Comparison of ENCODE assay signal across 8 cellular contexts in genomic region chr2:36618381-36618780, GRCh38. TPM values are rescaled to one million over a fixed set of nuclear protein-coding genes. Genes with fewer than 3 reads are reported as not detected.
DNase-seq lines count a peak whose midpoint lies in the region; TF ChIP-seq lines count a peak whose summit lies in the region.

No MANE protein-coding gene starts in this region.

- H3K4me2 ChIP-seq in fibroblast of lung (ENCODE audit: extremely low read depth, insufficient read depth, low read length): no peak overlapping the region

- H3K36me3 ChIP-seq in A673 (ENCODE audit: insufficient read depth, low read length, poor library complexity, severe bottlenecking) (no peaks in the 10 kb centered on the region), SJSA1 (no peaks in the 10 kb centered on the region), fibroblast of lung (ENCODE audit: control insufficient read depth, insufficient read depth, low read length) (no peaks in the 10 kb centered on the region), Peyer's patch (no peaks in the 10 kb centered on the region)

- no peak overlapping the region for H3K9ac ChIP-seq in fibroblast of lung (ENCODE audit: insufficient read depth, low read length)

- peak; percentile 80 for DNase-seq in A673 (ENCODE audit: low spot score)
- peak; percentile 83 for DNase-seq in ELR (ENCODE audit: low read depth)
- DNase-seq in H4 (ENCODE audit: low spot score): peak; percentile 36
- DNase-seq in HuH-7.5 (ENCODE audit: low spot score): peak; percentile 17
- peak; percentile 24 to 53 for DNase-seq in SJSA1 (ENCODE audit: low read depth in 1 of 2, low spot score in 2 of 2)
- peak; percentile 74 to 76 for DNase-seq in fibroblast of lung (ENCODE audit: low read depth in 2 of 2)
- peak; percentile 20 for DNase-seq in pulmonary artery endothelial cell (ENCODE audit: low read depth, low spot score)
- DNase-seq in Peyer's patch: no peak

- intact Hi-C loops in A673 (cut with micrococcal nuclease; ENCODE audit: unreplicated experiment): no loop called here

- POLR2A ChIA-PET in A673 (lab: Charles Lee; ENCODE audit: low non-redundant PET): no interaction called here

- no peak for TF ChIP-seq CTCF in A673 (conservative IDR thresholded peaks at IDR 0.05; ENCODE audit: low read depth, low read length)
- no peak for TF ChIP-seq CTCF in fibroblast of lung (conservative IDR thresholded peaks at IDR 0.05 in 1 of 2, IDR thresholded peaks at IDR 0.05 in 1 of 2; ENCODE audit: low read depth in 1 of 2, low read length in 2 of 2)
- TF ChIP-seq CTCF in Peyer's patch (IDR thresholded peaks at IDR 0.05): no peak

- H3K4me3 ChIP-seq in A673 (ENCODE audit: low read depth, low read length, poor library complexity, severe bottlenecking) (no peak overlapping the region), SJSA1 (no peak overlapping the region), fibroblast of lung (replicated peaks in 1 of 4; ENCODE audit: control extremely low read depth in 1 of 4, insufficient read depth in 1 of 4, low read depth in 3 of 4, low read length in 4 of 4) (no peak overlapping the region), Peyer's patch (no peak overlapping the region)

- no peak for TF ChIP-seq POLR2A in Peyer's patch (IDR thresholded peaks at IDR 0.05)

- no peaks in the 10 kb centered on the region for H3K27me3 ChIP-seq in A673 (replicated peaks; ENCODE audit: insufficient read depth, low read depth, low read length, poor library complexity)
- no peaks in the 10 kb centered on the region for H3K27me3 ChIP-seq in SJSA1 (replicated peaks)
- H3K27me3 ChIP-seq in fibroblast of lung (ENCODE audit: control insufficient read depth, insufficient read depth, low read length): no peaks in the 10 kb centered on the region
- H3K27me3 ChIP-seq in Peyer's patch: no peaks in the 10 kb centered on the region

- no peaks in the 10 kb centered on the region for H3K79me2 ChIP-seq in fibroblast of lung (ENCODE audit: control insufficient read depth, insufficient read depth, low read length)

- CTCF ChIA-PET in A673 (lab: Charles Lee): no interaction called here

- H2AFZ ChIP-seq in fibroblast of lung (ENCODE audit: low read length): no peak overlapping the region

- H3K4me1 ChIP-seq in A673 (ENCODE audit: insufficient read depth, low read length, poor library complexity, severe bottlenecking) (peaks cover 15% of the 10 kb centered on the region), SJSA1 (replicated peaks) (no peaks in the 10 kb centered on the region), fibroblast of lung (ENCODE audit: control insufficient read depth, extremely low read depth, insufficient read depth, low read length) (no peaks in the 10 kb centered on the region), Peyer's patch (no peaks in the 10 kb centered on the region)

- H4K20me1 ChIP-seq in fibroblast of lung (ENCODE audit: control insufficient read depth, extremely low read depth, insufficient read depth, low read length): no peaks in the 10 kb centered on the region

- H3K9me3 ChIP-seq in A673 (ENCODE audit: low read depth, low read length, poor library complexity, severe bottlenecking) (no peaks in the 10 kb centered on the region), SJSA1 (replicated peaks) (peaks cover 3% of the 10 kb centered on the region; the same call in 1 of the 2 replicates), fibroblast of lung (ENCODE audit: control insufficient read depth, insufficient read depth, low read depth, low read length) (no peaks in the 10 kb centered on the region), Peyer's patch (no peaks in the 10 kb centered on the region)

- no TSS peak for BruUV-seq in A673 (replicated peaks; lab: Mats Ljungman, UMichigan)

- H3K27ac ChIP-seq in A673 (ENCODE audit: low read depth, low read length, poor library complexity, severe bottlenecking) (no peak overlapping the region), SJSA1 (no peak overlapping the region), fibroblast of lung (ENCODE audit: insufficient read depth, low read length) (no peak overlapping the region), Peyer's patch (no peak overlapping the region)

RNA-seq across cellular contexts. Expression of gene FEZ2, which starts 20.4 kb away (rescaled TPM):
- total RNA-seq in A673 (2021) (57.5 and 62.9 TPM in 2 replicates), fibroblast of lung (55.2 and 64.7 TPM in 2 replicates), pulmonary artery endothelial cell (76.3 and 88.4 TPM in 2 replicates), Peyer's patch (10 to 100 TPM; 53.4 to 97.4 (median 64.4) TPM)
- 17.7 and 26.5 TPM in 2 replicates for total RNA-seq in H4 (2014; rRNA removed; shearing (Covaris generic))
- 107 and 129 TPM in 2 replicates for total RNA-seq in SJSA1 (2014; rRNA removed; shearing (Covaris generic))
- 59.7 and 86.9 TPM in 2 replicates for polyA plus RNA-seq in fibroblast of lung
- polyA plus RNA-seq in fibroblast of lung (2012): 56.6 and 73.1 TPM in 2 replicates
- polyA minus RNA-seq in fibroblast of lung (ENCODE audit: low replicate concordance): 4.0 and 7.9 TPM in 2 replicates

Comparison
In these comparisons a context has a peak if more than half of its experiments do, and no peak if none do; other contexts are left out.
1. DNase-seq: peak in A673 (single experiment), ELR (single experiment), H4 (single experiment), HuH-7.5 (single experiment), SJSA1 (2 of 2), fibroblast of lung (2 of 2) and pulmonary artery endothelial cell (single experiment); none in Peyer's patch (0 of 3).